In genomic region chr2:111640480-111640879, GRCh38 we compare ENCODE assay signal across 12 cellular contexts.
"Had no signal": no experiment of that assay in that cellular context is flagged by ENCODE, and none has a peak within 500 bp of the region (broad histone marks: within the 10 kb centered on the region; RNA-seq: fewer than 3 reads in every experiment).

No MANE protein-coding gene starts in this region.

- H3K4me1 ChIP-seq: tibial nerve had no signal

- ATAC-seq: heart left ventricle, natural killer cell had no signal

- H3K27me3 ChIP-seq: brain microvascular endothelial cell, heart left ventricle, tibial nerve had no signal

- DNase-seq: activated CD4-positive, alpha-beta T cell treated with anti-CD3 and anti-CD28 coated beads for 1 hour; activated CD4-positive, alpha-beta T cell treated with anti-CD3 and anti-CD28 coated beads, Interleukin-2, amount 50 U/mL, for 48 hours; activated gamma-delta T cell; activated T-cell treated with anti-CD3 and anti-CD28 coated beads, Interleukin-2, amount 50 U/mL, for 48 hours; brain microvascular endothelial cell; heart left ventricle; natural killer cell; posterior cingulate gyrus had no signal

- H3K4me3 ChIP-seq: heart left ventricle, skin epidermis, tibial nerve had no signal

- H3K27ac Mint-ChIP-seq: activated naive CD8-positive, alpha-beta T cell; T-helper 2 cell treated with Interferon-gamma antibody and Interleukin-4, amounts not matched to agents 5 μg/mL and 100 μg/mL, for 36 hours had no signal

- H3K36me3 ChIP-seq: brain microvascular endothelial cell, heart left ventricle, tibial nerve had no signal

- H3K27ac ChIP-seq: brain microvascular endothelial cell, heart left ventricle, tibial nerve had no signal

- H3K36me3 Mint-ChIP-seq: activated naive CD8-positive, alpha-beta T cell had no signal

- H3K4me3 Mint-ChIP-seq: activated naive CD8-positive, alpha-beta T cell; natural killer cell; T-helper 2 cell treated with Interferon-gamma antibody and Interleukin-4, amounts not matched to agents 5 μg/mL and 100 μg/mL, for 36 hours had no signal
